ENCODE assay signal across 22 cellular contexts in the genomic region with DNA sequence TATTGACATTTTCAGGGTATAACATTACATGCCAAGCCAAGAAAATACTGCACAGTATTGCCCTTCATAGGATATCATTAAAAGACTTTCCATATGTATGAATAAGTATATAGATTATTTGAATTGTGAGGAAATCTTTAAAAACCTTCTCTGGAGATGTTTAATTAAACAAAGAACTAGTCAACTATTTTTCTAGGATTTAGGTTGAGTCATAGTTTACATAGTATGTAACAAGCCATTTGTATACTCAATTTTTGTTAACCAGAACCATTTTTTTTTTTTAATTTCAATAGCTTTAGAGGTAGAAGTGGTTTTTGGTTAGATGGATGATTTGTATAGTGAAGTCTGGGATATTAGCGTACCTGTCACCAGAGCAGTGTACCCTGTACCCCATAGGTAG.
"Had no signal": no experiment of that assay in that cellular context is flagged by ENCODE, and none has a peak within 500 bp of the region (broad histone marks: within the 10 kb centered on the region; RNA-seq: fewer than 3 reads in every experiment).

No MANE protein-coding gene starts in this region.

- DNase-seq: cortex of kidney; effector CD4-positive, alpha-beta T cell; gastrocnemius medialis; head of caudate nucleus; left ventricle myocardium superior; lower lobe of right lung; naive thymus-derived CD8-positive, alpha-beta T cell; nephron progenitor cell; nucleus accumbens; posterior cingulate gyrus; psoas muscle; right cardiac atrium; sigmoid colon; stimulated activated CD4-positive, alpha-beta T cell treated with anti-CD3 and anti-CD28 coated beads, Interleukin-2, amount 100 ng/mL, for 24 hours; stimulated activated CD4-positive, alpha-beta T cell treated with anti-CD3 and anti-CD28 coated beads, Interleukin-4, amount 100 ng/mL, for 24 hours; stimulated activated naive CD4-positive, alpha-beta T cell treated with Interleukin-2 at 50 U/mL for 16 hours; upper lobe of left lung had no signal

- H3K4me3 ChIP-seq: gastrocnemius medialis, lower lobe of right lung, psoas muscle, sigmoid colon, thoracic aorta, tibial nerve, upper lobe of left lung had no signal

- H3K9me3 ChIP-seq: gastrocnemius medialis, sigmoid colon had no signal

- H3K27ac ChIP-seq: gastrocnemius medialis, lower lobe of right lung, psoas muscle, sigmoid colon, thoracic aorta, tibial nerve, upper lobe of left lung had no signal

- H3K27me3 ChIP-seq: gastrocnemius medialis, sigmoid colon, tibial nerve, upper lobe of left lung had no signal

- ATAC-seq: gastrocnemius medialis; left ventricle myocardium superior; lower lobe of right lung; naive thymus-derived CD8-positive, alpha-beta T cell; psoas muscle; right cardiac atrium; stimulated activated effector memory CD8-positive, alpha-beta T cell treated with anti-CD3 and anti-CD28 coated beads, Interleukin-12 subunit alpha, Interleukin-12 subunit beta, amount 100 ng/mL, for 72 hours had no signal

- H3K36me3 ChIP-seq: gastrocnemius medialis, lower lobe of right lung, sigmoid colon, thoracic aorta, upper lobe of left lung had no signal

- FAIRE-seq: keratinocyte, urothelium cell line had no signal
